Comparison of ENCODE assay signal across 1 cellular context in genomic region chr19:39406656-39407393, GRCh38.
TF ChIP-seq lines count a peak whose summit lies in the region.

A gene with protein sequence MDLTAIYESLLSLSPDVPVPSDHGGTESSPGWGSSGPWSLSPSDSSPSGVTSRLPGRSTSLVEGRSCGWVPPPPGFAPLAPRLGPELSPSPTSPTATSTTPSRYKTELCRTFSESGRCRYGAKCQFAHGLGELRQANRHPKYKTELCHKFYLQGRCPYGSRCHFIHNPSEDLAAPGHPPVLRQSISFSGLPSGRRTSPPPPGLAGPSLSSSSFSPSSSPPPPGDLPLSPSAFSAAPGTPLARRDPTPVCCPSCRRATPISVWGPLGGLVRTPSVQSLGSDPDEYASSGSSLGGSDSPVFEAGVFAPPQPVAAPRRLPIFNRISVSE (plus strand): TSS chr19:39406847. CDS start chr19:39406905, 58 bp downstream.

TF ChIP-seq in K562, 482 proteins besides CTCF, POLR2A, EP300 and RAD21 (continued from another document and continues in another):
- TF ChIP-seq, protein P1, sequence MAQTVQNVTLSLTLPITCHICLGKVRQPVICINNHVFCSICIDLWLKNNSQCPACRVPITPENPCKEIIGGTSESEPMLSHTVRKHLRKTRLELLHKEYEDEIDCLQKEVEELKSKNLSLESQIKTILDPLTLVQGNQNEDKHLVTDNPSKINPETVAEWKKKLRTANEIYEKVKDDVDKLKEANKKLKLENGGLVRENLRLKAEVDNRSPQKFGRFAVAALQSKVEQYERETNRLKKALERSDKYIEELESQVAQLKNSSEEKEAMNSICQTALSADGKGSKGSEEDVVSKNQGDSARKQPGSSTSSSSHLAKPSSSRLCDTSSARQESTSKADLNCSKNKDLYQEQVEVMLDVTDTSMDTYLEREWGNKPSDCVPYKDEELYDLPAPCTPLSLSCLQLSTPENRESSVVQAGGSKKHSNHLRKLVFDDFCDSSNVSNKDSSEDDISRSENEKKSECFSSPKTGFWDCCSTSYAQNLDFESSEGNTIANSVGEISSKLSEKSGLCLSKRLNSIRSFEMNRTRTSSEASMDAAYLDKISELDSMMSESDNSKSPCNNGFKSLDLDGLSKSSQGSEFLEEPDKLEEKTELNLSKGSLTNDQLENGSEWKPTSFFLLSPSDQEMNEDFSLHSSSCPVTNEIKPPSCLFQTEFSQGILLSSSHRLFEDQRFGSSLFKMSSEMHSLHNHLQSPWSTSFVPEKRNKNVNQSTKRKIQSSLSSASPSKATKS (CRISPR knock-in tag; IDR thresholded peaks at IDR 0.05): no peak
- TF ChIP-seq, protein P2, sequence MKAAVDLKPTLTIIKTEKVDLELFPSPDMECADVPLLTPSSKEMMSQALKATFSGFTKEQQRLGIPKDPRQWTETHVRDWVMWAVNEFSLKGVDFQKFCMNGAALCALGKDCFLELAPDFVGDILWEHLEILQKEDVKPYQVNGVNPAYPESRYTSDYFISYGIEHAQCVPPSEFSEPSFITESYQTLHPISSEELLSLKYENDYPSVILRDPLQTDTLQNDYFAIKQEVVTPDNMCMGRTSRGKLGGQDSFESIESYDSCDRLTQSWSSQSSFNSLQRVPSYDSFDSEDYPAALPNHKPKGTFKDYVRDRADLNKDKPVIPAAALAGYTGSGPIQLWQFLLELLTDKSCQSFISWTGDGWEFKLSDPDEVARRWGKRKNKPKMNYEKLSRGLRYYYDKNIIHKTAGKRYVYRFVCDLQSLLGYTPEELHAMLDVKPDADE (conservative IDR thresholded peaks at IDR 0.05; ENCODE audit: control insufficient read depth, low read depth, low read length): peak; percentile 87
- TF ChIP-seq LCOR (CRISPR knock-in tag; IDR thresholded peaks at IDR 0.05): peak; percentile 81; the same call in 1 of the 2 replicates
- no peak for TF ChIP-seq PTBP1 (IDR thresholded peaks at IDR 0.05; ENCODE audit: low read depth, low read length)
- TF ChIP-seq, protein P3, sequence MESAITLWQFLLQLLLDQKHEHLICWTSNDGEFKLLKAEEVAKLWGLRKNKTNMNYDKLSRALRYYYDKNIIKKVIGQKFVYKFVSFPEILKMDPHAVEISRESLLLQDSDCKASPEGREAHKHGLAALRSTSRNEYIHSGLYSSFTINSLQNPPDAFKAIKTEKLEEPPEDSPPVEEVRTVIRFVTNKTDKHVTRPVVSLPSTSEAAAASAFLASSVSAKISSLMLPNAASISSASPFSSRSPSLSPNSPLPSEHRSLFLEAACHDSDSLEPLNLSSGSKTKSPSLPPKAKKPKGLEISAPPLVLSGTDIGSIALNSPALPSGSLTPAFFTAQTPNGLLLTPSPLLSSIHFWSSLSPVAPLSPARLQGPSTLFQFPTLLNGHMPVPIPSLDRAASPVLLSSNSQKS (CRISPR knock-in tag; IDR thresholded peaks at IDR 0.05): no peak
- TF ChIP-seq CAMTA2 (CRISPR knock-in tag; conservative IDR thresholded peaks at IDR 0.05): no peak
- no peak for TF ChIP-seq ZNF431 (CRISPR knock-in tag; IDR thresholded peaks at IDR 0.05)
- no peak for TF ChIP-seq ZNF23 (CRISPR knock-in tag; IDR thresholded peaks at IDR 0.05)
- TF ChIP-seq, protein P4, sequence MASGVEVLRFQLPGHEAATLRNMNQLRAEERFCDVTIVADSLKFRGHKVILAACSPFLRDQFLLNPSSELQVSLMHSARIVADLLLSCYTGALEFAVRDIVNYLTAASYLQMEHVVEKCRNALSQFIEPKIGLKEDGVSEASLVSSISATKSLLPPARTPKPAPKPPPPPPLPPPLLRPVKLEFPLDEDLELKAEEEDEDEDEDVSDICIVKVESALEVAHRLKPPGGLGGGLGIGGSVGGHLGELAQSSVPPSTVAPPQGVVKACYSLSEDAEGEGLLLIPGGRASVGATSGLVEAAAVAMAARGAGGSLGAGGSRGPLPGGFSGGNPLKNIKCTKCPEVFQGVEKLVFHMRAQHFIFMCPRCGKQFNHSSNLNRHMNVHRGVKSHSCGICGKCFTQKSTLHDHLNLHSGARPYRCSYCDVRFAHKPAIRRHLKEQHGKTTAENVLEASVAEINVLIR (CRISPR knock-in tag; IDR thresholded peaks at IDR 0.05): no peak
- TF ChIP-seq TARDBP (IDR thresholded peaks at IDR 0.05): no peak
- no peak for TF ChIP-seq ASH1L (IDR thresholded peaks at IDR 0.05; ENCODE audit: borderline replicate concordance, low read depth, partially characterized antibody)
- TF ChIP-seq KAT8 (IDR thresholded peaks at IDR 0.05; ENCODE audit: low read depth): no peak
- TF ChIP-seq NFIC (IDR thresholded peaks at IDR 0.05): 0 out of 2 replicates have a peak, but pooled peaks have one; percentile 32
- TF ChIP-seq ILK (tag; IDR thresholded peaks at IDR 0.05; ENCODE audit: borderline replicate concordance, low read depth): no peak
- TF ChIP-seq FOXP1 (CRISPR knock-in tag; IDR thresholded peaks at IDR 0.05): no peak; the same call in 1 of the 2 replicates
- TF ChIP-seq ZNF586 (CRISPR knock-in tag; conservative IDR thresholded peaks at IDR 0.05): no peak
- peak; percentile 65; the same call in 1 of the 2 replicates for TF ChIP-seq ELF2 (CRISPR knock-in tag; IDR thresholded peaks at IDR 0.05)
- no peak for TF ChIP-seq KLF13 (tag; IDR thresholded peaks at IDR 0.05; ENCODE audit: borderline replicate concordance, low read depth)
- TF ChIP-seq ZNF639 (CRISPR knock-in tag; conservative IDR thresholded peaks at IDR 0.05 in 1 of 2, IDR thresholded peaks at IDR 0.05 in 1 of 2): no peak
- no peak for TF ChIP-seq HNRNPK (IDR thresholded peaks at IDR 0.05; ENCODE audit: low read depth, low read length, poor library complexity, severe bottlenecking)
- peak; percentile 79 for TF ChIP-seq TAF1 (IDR thresholded peaks at IDR 0.05; ENCODE audit: control insufficient read depth, extremely low read depth, insufficient read depth, low read length, severe bottlenecking)
- TF ChIP-seq STAT5A (IDR thresholded peaks at IDR 0.05; ENCODE audit: borderline replicate concordance, low read length): no peak
- TF ChIP-seq HDAC3 (IDR thresholded peaks at IDR 0.05; ENCODE audit: borderline replicate concordance, partially characterized antibody): no peak
- no peak for TF ChIP-seq ZNF124 (CRISPR knock-in tag; IDR thresholded peaks at IDR 0.05)
- no peak for TF ChIP-seq ZNF354B (CRISPR knock-in tag; IDR thresholded peaks at IDR 0.05)
- TF ChIP-seq NR4A1 (CRISPR knock-in tag; IDR thresholded peaks at IDR 0.05): no peak
- TF ChIP-seq NR4A1 (tag; IDR thresholded peaks at IDR 0.05): no peak
- TF ChIP-seq SP1 (CRISPR knock-in tag; IDR thresholded peaks at IDR 0.05): peak; percentile 63
- TF ChIP-seq ZNF253 (CRISPR knock-in tag; conservative IDR thresholded peaks at IDR 0.05): no peak
- no peak for TF ChIP-seq PHB (CRISPR knock-in tag; IDR thresholded peaks at IDR 0.05)
- TF ChIP-seq MTA1 (IDR thresholded peaks at IDR 0.05; ENCODE audit: borderline replicate concordance): no peak
- no peak for TF ChIP-seq SNRNP70 (optimal IDR thresholded peaks at IDR 0.05; ENCODE audit: low read depth, low read length)
- TF ChIP-seq HOMEZ (CRISPR knock-in tag; IDR thresholded peaks at IDR 0.05): no peak
- no peak for TF ChIP-seq NFE2 (IDR thresholded peaks at IDR 0.05; ENCODE audit: low read depth)
- TF ChIP-seq IFI16 (CRISPR knock-in tag; IDR thresholded peaks at IDR 0.05): no peak
- peak; percentile 63 for TF ChIP-seq MYNN (IDR thresholded peaks at IDR 0.05)
- TF ChIP-seq MYNN (CRISPR knock-in tag; IDR thresholded peaks at IDR 0.05): no peak
- TF ChIP-seq, protein P5, sequence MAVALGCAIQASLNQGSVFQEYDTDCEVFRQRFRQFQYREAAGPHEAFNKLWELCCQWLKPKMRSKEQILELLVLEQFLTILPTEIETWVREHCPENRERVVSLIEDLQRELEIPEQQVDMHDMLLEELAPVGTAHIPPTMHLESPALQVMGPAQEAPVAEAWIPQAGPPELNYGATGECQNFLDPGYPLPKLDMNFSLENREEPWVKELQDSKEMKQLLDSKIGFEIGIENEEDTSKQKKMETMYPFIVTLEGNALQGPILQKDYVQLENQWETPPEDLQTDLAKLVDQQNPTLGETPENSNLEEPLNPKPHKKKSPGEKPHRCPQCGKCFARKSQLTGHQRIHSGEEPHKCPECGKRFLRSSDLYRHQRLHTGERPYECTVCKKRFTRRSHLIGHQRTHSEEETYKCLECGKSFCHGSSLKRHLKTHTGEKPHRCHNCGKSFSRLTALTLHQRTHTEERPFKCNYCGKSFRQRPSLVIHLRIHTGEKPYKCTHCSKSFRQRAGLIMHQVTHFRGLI (CRISPR knock-in tag; IDR thresholded peaks at IDR 0.05): no peak
- TF ChIP-seq ARID4B (CRISPR knock-in tag; IDR thresholded peaks at IDR 0.05): peak; percentile 82
- TF ChIP-seq TGIF2 (CRISPR knock-in tag; IDR thresholded peaks at IDR 0.05): no peak
- no peak for TF ChIP-seq MAFK (IDR thresholded peaks at IDR 0.05; ENCODE audit: low read length)
- TF ChIP-seq NR1H2 (CRISPR knock-in tag; IDR thresholded peaks at IDR 0.05): 0 out of 2 replicates have a peak, but pooled peaks have one; percentile 24
- no peak; the same call in 1 of the 2 replicates for TF ChIP-seq MXI1 (IDR thresholded peaks at IDR 0.05; ENCODE audit: low read depth, low read length)
- TF ChIP-seq CLOCK (CRISPR knock-in tag; IDR thresholded peaks at IDR 0.05; ENCODE audit: borderline replicate concordance): no peak
- no peak for TF ChIP-seq CBX5 (IDR thresholded peaks at IDR 0.05; ENCODE audit: borderline replicate concordance, low read depth)
